ENCODE assay signal across 10 cellular contexts in genomic region chr16:89361756-89362155, GRCh38.
DNase-seq lines count a peak whose midpoint lies in the region; ATAC-seq and TF ChIP-seq lines count a peak whose summit lies in the region.
"Had no signal": no experiment of that assay in that cellular context is flagged by ENCODE, and none has a peak within 500 bp of the region (broad histone marks: within the 10 kb centered on the region; RNA-seq: fewer than 3 reads in every experiment).

No MANE protein-coding gene starts in this region.

- H3K36me3 ChIP-seq in tibial artery (no peaks in the 10 kb centered on the region), transverse colon (no peaks in the 10 kb centered on the region)

- H3K4me1 ChIP-seq in tibial artery (peaks cover 0 to 87% (median 43%) of the 10 kb centered on the region in 4 donors), transverse colon (peaks cover 31 to 86% (median 57%) of the 10 kb centered on the region in 4 donors)

- peaks cover 98% of the 10 kb centered on the region for H3K4me1 Mint-ChIP-seq in stimulated activated naive CD8-positive, alpha-beta T cell treated with anti-CD3 and anti-CD28 coated beads, Interleukin-15, Interleukin-2, amounts not matched to agents 100 ng/mL and 50 ng/mL, for 24 hours (ENCODE audit: low read depth)
- H3K4me1 Mint-ChIP-seq in activated naive CD8-positive, alpha-beta T cell (ENCODE audit: low read depth): peaks cover 94% of the 10 kb centered on the region
- peaks cover 64% of the 10 kb centered on the region for H3K4me1 Mint-ChIP-seq in mesothelial cell of epicardium

- peak overlapping the region; percentile 93 for H3K27ac Mint-ChIP-seq in stimulated activated naive CD8-positive, alpha-beta T cell treated with anti-CD3 and anti-CD28 coated beads, Interleukin-15, Interleukin-2, amounts not matched to agents 100 ng/mL and 50 ng/mL, for 24 hours
- peak overlapping the region; percentile 91 for H3K27ac Mint-ChIP-seq in activated naive CD8-positive, alpha-beta T cell
- H3K27ac Mint-ChIP-seq in mesothelial cell of epicardium: peak overlapping the region; percentile 85

- in situ Hi-C loops in transverse colon (cut with MboI; ENCODE audit: low pct_ligation_motif_present in 1 of 4, low pct_unique_long_range_greater_than_20kb in 1 of 4, low sequenced_read_pairs in 3 of 4): no loop called here

- H3K27ac ChIP-seq in tibial artery: no peak overlapping the region
- peak overlapping the region in 1 of 4 donors; percentile 40 for H3K27ac ChIP-seq in transverse colon

- no peaks in the 10 kb centered on the region for H3K9me3 Mint-ChIP-seq in stimulated activated naive CD8-positive, alpha-beta T cell treated with anti-CD3 and anti-CD28 coated beads, Interleukin-15, Interleukin-2, amounts not matched to agents 100 ng/mL and 50 ng/mL, for 24 hours
- H3K9me3 Mint-ChIP-seq in activated naive CD8-positive, alpha-beta T cell (ENCODE audit: low read depth): no peaks in the 10 kb centered on the region
- no peaks in the 10 kb centered on the region for H3K9me3 Mint-ChIP-seq in mesothelial cell of epicardium

- 68 to 74% methylated on average over 3 to 4 of the region's 4 CpGs for WGBS in transverse colon (ENCODE audit: low coverage in 1 of 2), 2 donors

- no peaks in the 10 kb centered on the region for H3K27me3 ChIP-seq in tibial artery
- H3K27me3 ChIP-seq in transverse colon: no peaks in the 10 kb centered on the region
- H3K27me3 ChIP-seq: body of pancreas had no signal

- intact Hi-C loops in tibial artery (cut with DNase I; ENCODE audit: low total_unique reads): no loop called here
- intact Hi-C loops in transverse colon (cut with DNase I; ENCODE audit: low total_unique reads): no loop called here

- no peak for TF ChIP-seq EP300 in transverse colon (IDR thresholded peaks at IDR 0.05; ENCODE audit: low read depth)

- no peak for DNase-seq in stimulated activated naive CD8-positive, alpha-beta T cell treated with anti-CD3 and anti-CD28 coated beads, Interleukin-15, Interleukin-2, amounts not matched to agents 100 U/mL and 50 U/mL, for 24 hours
- DNase-seq in mesothelial cell of epicardium (ENCODE audit: low spot score in 2 of 2, unreplicated experiment in 2 of 2) (no peak), tibial artery (no peak), NCI-H1694 treated with DMSO at 0.1 percent for 48 hours (lab: John Stamatoyannopoulos, UW) (no peak), transverse colon (no peak)
- DNase-seq: NCI-H1417 treated with DMSO at 0.1 percent for 48 hours had no signal

- TF ChIP-seq CTCF in mesothelial cell of epicardium (IDR thresholded peaks at IDR 0.05; ENCODE audit: unreplicated experiment): no peak
- TF ChIP-seq CTCF in tibial artery (IDR thresholded peaks at IDR 0.05): no peak
- TF ChIP-seq CTCF in transverse colon (IDR thresholded peaks at IDR 0.05): no peak

- no peaks in the 10 kb centered on the region for H3K9me3 ChIP-seq in tibial artery
- no peaks in the 10 kb centered on the region for H3K9me3 ChIP-seq in transverse colon
- H3K9me3 ChIP-seq: body of pancreas had no signal

- no peaks in the 10 kb centered on the region for H3K27me3 Mint-ChIP-seq in stimulated activated naive CD8-positive, alpha-beta T cell treated with anti-CD3 and anti-CD28 coated beads, Interleukin-15, Interleukin-2, amounts not matched to agents 100 ng/mL and 50 ng/mL, for 24 hours
- no peaks in the 10 kb centered on the region for H3K27me3 Mint-ChIP-seq in activated naive CD8-positive, alpha-beta T cell
- H3K27me3 Mint-ChIP-seq in mesothelial cell of epicardium (ENCODE audit: low read depth): no peaks in the 10 kb centered on the region

- no peak for ATAC-seq in stimulated activated naive CD8-positive, alpha-beta T cell treated with anti-CD3 and anti-CD28 coated beads, Interleukin-15, Interleukin-2, amounts not matched to agents 100 U/mL and 50 U/mL, for 24 hours
- ATAC-seq in HG02798 (IDR thresholded peaks at IDR 0.05; ENCODE audit: poor library complexity, unreplicated experiment): no peak
- ATAC-seq: body of pancreas had no signal

- H3K4me3 ChIP-seq in tibial artery (no peak overlapping the region), transverse colon (no peak overlapping the region)
- H3K4me3 ChIP-seq: body of pancreas had no signal

- H3K36me3 Mint-ChIP-seq in stimulated activated naive CD8-positive, alpha-beta T cell treated with anti-CD3 and anti-CD28 coated beads, Interleukin-15, Interleukin-2, amounts not matched to agents 100 ng/mL and 50 ng/mL, for 24 hours (ENCODE audit: low read depth): peaks cover 40% of the 10 kb centered on the region
- H3K36me3 Mint-ChIP-seq in activated naive CD8-positive, alpha-beta T cell: peaks cover 2% of the 10 kb centered on the region
- H3K36me3 Mint-ChIP-seq in mesothelial cell of epicardium: no peaks in the 10 kb centered on the region

- no peak for TF ChIP-seq POLR2A in transverse colon (IDR thresholded peaks at IDR 0.05)

- peak overlapping the region; percentile 53 for H3K4me3 Mint-ChIP-seq in stimulated activated naive CD8-positive, alpha-beta T cell treated with anti-CD3 and anti-CD28 coated beads, Interleukin-15, Interleukin-2, amounts not matched to agents 100 ng/mL and 50 ng/mL, for 24 hours
- H3K4me3 Mint-ChIP-seq in activated naive CD8-positive, alpha-beta T cell: peak overlapping the region; percentile 79
- no peak overlapping the region for H3K4me3 Mint-ChIP-seq in mesothelial cell of epicardium
